Comparison of ENCODE assay signal across 30 cellular contexts in genomic region chr13:90246005-90246404, GRCh38.
"Had no signal": no experiment of that assay in that cellular context is flagged by ENCODE, and none has a peak within 500 bp of the region (broad histone marks: within the 10 kb centered on the region; RNA-seq: fewer than 3 reads in every experiment).

No MANE protein-coding gene starts in this region.

- H3K9me3 ChIP-seq: ovary, psoas muscle, right lobe of liver, sigmoid colon, thoracic aorta, thyroid gland, tibial nerve, upper lobe of left lung, vagina had no signal

- H3K4me3 Mint-ChIP-seq: naive thymus-derived CD4-positive, alpha-beta T cell; natural killer cell; nephron; neural crest cell; stimulated activated effector memory CD8-positive, alpha-beta T cell treated with anti-CD3 and anti-CD28 coated beads, Interleukin-12 subunit alpha, Interleukin-12 subunit beta, amount 100 ng/mL, for 72 hours; stimulated activated naive B cell treated with anti-CD40 and anti-IgM and Interleukin-4, amounts not matched to agents 10 μg/mL and 1 μg/mL and 100 μg/mL, for 72 hours; stimulated activated naive CD8-positive, alpha-beta T cell treated with anti-CD3 and anti-CD28 coated beads, Interleukin-15, Interleukin-2, amounts not matched to agents 100 ng/mL and 50 ng/mL, for 24 hours had no signal

- H3K27ac ChIP-seq: ovary, parathyroid adenoma, psoas muscle, right lobe of liver, sigmoid colon, stomach, thoracic aorta, thyroid gland, tibial nerve, upper lobe of left lung, vagina had no signal

- H2AFZ ChIP-seq: parathyroid adenoma had no signal

- H3K36me3 ChIP-seq: ovary, right lobe of liver, sigmoid colon, stomach, thoracic aorta, thyroid gland, tibial nerve, upper lobe of left lung, vagina had no signal

- H3K27me3 ChIP-seq: ovary, right lobe of liver, sigmoid colon, stomach, thyroid gland, tibial nerve, upper lobe of left lung, vagina had no signal

- H3K36me3 Mint-ChIP-seq: naive thymus-derived CD4-positive, alpha-beta T cell; stimulated activated effector memory CD8-positive, alpha-beta T cell treated with anti-CD3 and anti-CD28 coated beads, Interleukin-12 subunit alpha, Interleukin-12 subunit beta, amount 100 ng/mL, for 72 hours; stimulated activated naive B cell treated with anti-CD40 and anti-IgM and Interleukin-4, amounts not matched to agents 10 μg/mL and 1 μg/mL and 100 μg/mL, for 72 hours had no signal

- H3K4me3 ChIP-seq: ovary, psoas muscle, right lobe of liver, sigmoid colon, stomach, thoracic aorta, thyroid gland, tibial nerve, upper lobe of left lung, vagina had no signal

- FAIRE-seq: small intestine, urothelium cell line had no signal

- H3K27ac Mint-ChIP-seq: naive thymus-derived CD4-positive, alpha-beta T cell; natural killer cell; nephron; progenitor cell of endocrine pancreas; stimulated activated effector memory CD8-positive, alpha-beta T cell treated with anti-CD3 and anti-CD28 coated beads, Interleukin-12 subunit alpha, Interleukin-12 subunit beta, amount 100 ng/mL, for 72 hours; stimulated activated naive B cell treated with anti-CD40 and anti-IgM and Interleukin-4, amounts not matched to agents 10 μg/mL and 1 μg/mL and 100 μg/mL, for 72 hours; stimulated activated naive CD8-positive, alpha-beta T cell treated with anti-CD3 and anti-CD28 coated beads, Interleukin-15, Interleukin-2, amounts not matched to agents 100 ng/mL and 50 ng/mL, for 24 hours had no signal

- DNase-seq: naive thymus-derived CD4-positive, alpha-beta T cell; natural killer cell; occipital lobe; ovary; posterior cingulate gyrus; psoas muscle; right cardiac atrium; right lobe of liver; sigmoid colon; small intestine; stimulated activated CD4-positive, alpha-beta T cell treated with anti-CD3 and anti-CD28 coated beads, Interleukin-15, amount 100 ng/mL, for 24 hours; stimulated activated CD4-positive, alpha-beta T cell treated with anti-CD3 and anti-CD28 coated beads, Interleukin-2, amount 100 ng/mL, for 24 hours; stimulated activated CD4-positive, alpha-beta T cell treated with anti-CD3 and anti-CD28 coated beads, Interleukin-2, amount 100 ng/mL, for 48 hours; stimulated activated CD4-positive, alpha-beta T cell treated with anti-CD3 and anti-CD28 coated beads, Interleukin-4, amount 100 ng/mL, for 24 hours; stimulated activated naive B cell treated with anti-CD40 and anti-IgM and Interleukin-4, amounts not matched to agents 10 μg/mL and 1 μg/mL and 100 μg/mL, for 72 hours; stimulated activated naive CD4-positive, alpha-beta T cell treated with Interleukin-2 at 50 U/mL for 16 hours; stomach; thyroid gland; trophoblast cell; upper lobe of left lung had no signal

- H3K9ac ChIP-seq: parathyroid adenoma had no signal

- H3K4me1 Mint-ChIP-seq: naive thymus-derived CD4-positive, alpha-beta T cell; natural killer cell; stimulated activated effector memory CD8-positive, alpha-beta T cell treated with anti-CD3 and anti-CD28 coated beads, Interleukin-12 subunit alpha, Interleukin-12 subunit beta, amount 100 ng/mL, for 72 hours; stimulated activated naive B cell treated with anti-CD40 and anti-IgM and Interleukin-4, amounts not matched to agents 10 μg/mL and 1 μg/mL and 100 μg/mL, for 72 hours had no signal

- H3K79me2 ChIP-seq: parathyroid adenoma had no signal

- H3K27me3 Mint-ChIP-seq: naive thymus-derived CD4-positive, alpha-beta T cell; progenitor cell of endocrine pancreas; stimulated activated naive B cell treated with anti-CD40 and anti-IgM and Interleukin-4, amounts not matched to agents 10 μg/mL and 1 μg/mL and 100 μg/mL, for 72 hours; stimulated activated naive CD8-positive, alpha-beta T cell treated with anti-CD3 and anti-CD28 coated beads, Interleukin-15, Interleukin-2, amounts not matched to agents 100 ng/mL and 50 ng/mL, for 24 hours had no signal
